5 cellular contexts compared by ENCODE assay signal in the genomic region with DNA sequence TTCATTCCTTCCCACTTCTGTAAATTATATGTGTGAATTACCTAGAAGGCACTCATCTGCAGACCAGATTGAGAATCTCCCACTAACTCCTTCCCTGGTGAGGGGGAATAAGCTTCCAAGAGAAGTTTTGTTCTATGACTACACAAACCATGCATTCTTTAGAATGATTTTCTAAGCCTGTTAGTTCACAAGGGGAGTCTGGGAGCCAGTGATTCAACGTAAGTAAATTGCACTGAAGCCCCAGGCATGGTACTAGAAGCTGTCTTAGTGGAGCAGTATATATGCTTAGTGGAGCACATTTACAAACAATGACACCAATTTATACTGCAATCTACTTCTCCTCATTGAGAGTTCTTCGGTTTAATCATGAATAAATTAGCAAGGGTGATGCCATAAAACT.
DNase-seq lines count a peak whose midpoint lies in the region; FAIRE-seq and TF ChIP-seq lines count a peak whose summit lies in the region.
"Not testable (repeated sequence)": the region's sequence is repeated elsewhere in the genome, so short reads cannot be mapped to it uniquely, and the experiment has no call there.

No MANE protein-coding gene starts in this region.

- not testable (repeated sequence) for H3K9me1 ChIP-seq in endothelial cell of umbilical vein (replicated peaks; ENCODE audit: control insufficient read depth, extremely low read depth, insufficient read depth, low read length)

- H3K18ac ChIP-seq in trophoblast cell (ENCODE audit: low read length): not testable (repeated sequence)

- in situ Hi-C loops in SK-MEL-5 (cut with HindIII; ENCODE audit: low pct_unique_long_range_greater_than_20kb, low sequenced_read_pairs): not testable (repeated sequence)

- not testable (repeated sequence) for H2BK5ac ChIP-seq in trophoblast cell (ENCODE audit: low read depth, low read length, poor library complexity)

- intact Hi-C loops in endothelial cell of umbilical vein (cut with micrococcal nuclease): not testable (repeated sequence)

- peak; percentile 25 for DNase-seq in Daoy (ENCODE audit: low read depth)
- peak; percentile 74 for DNase-seq in SK-MEL-5 (ENCODE audit: low read depth, low spot score)
- DNase-seq in endothelial cell of umbilical vein (ENCODE audit: low read depth, low spot score): not testable (repeated sequence)
- DNase-seq in islet precursor cell: peak; percentile 59
- DNase-seq in trophoblast cell: peak; percentile 2 to 19

- H3K36me3 ChIP-seq in endothelial cell of umbilical vein (ENCODE audit: control insufficient read depth in 2 of 2, extremely low read depth in 1 of 2, insufficient read depth in 2 of 2, low read length in 2 of 2); trophoblast cell (ENCODE audit: control insufficient read depth in 1 of 2, insufficient read depth in 2 of 2, low read length in 2 of 2): not testable (repeated sequence)

- not testable (repeated sequence) for H3K4ac ChIP-seq in trophoblast cell (ENCODE audit: low read depth, low read length)

- POLR2A ChIA-PET in endothelial cell of umbilical vein (lab: Charles Lee): not testable (repeated sequence)

- CTCF ChIA-PET in endothelial cell of umbilical vein (lab: Charles Lee): not testable (repeated sequence)

- H3K9ac ChIP-seq in endothelial cell of umbilical vein (replicated peaks; ENCODE audit: extremely low read depth, insufficient read depth, low read length); trophoblast cell (ENCODE audit: low read length): not testable (repeated sequence)

- FAIRE-seq in endothelial cell of umbilical vein (lab: Jason Lieb, UNC): peak; percentile 31

- not testable (repeated sequence) for H3K4me2 ChIP-seq in endothelial cell of umbilical vein (ENCODE audit: insufficient read depth, low read length); trophoblast cell (ENCODE audit: low read length)

- not testable (repeated sequence) for H3K79me2 ChIP-seq in endothelial cell of umbilical vein (ENCODE audit: control insufficient read depth, insufficient read depth, low read length); trophoblast cell (ENCODE audit: control insufficient read depth, insufficient read depth, low read length, poor library complexity)

- not testable (repeated sequence) for H3K14ac ChIP-seq in trophoblast cell (ENCODE audit: low read length)

- not testable (repeated sequence) for H2AK5ac ChIP-seq in trophoblast cell (ENCODE audit: low read length)

- H3K27ac ChIP-seq in endothelial cell of umbilical vein (ENCODE audit: insufficient read depth, low read depth, low read length): not testable (repeated sequence)
- peak overlapping the region; percentile 95 for H3K27ac ChIP-seq in trophoblast cell (ENCODE audit: low read depth, low read length)

- not testable (repeated sequence) for H3K23ac ChIP-seq in trophoblast cell (ENCODE audit: low read length)

- H2AFZ ChIP-seq in endothelial cell of umbilical vein (ENCODE audit: low read depth, low read length); trophoblast cell (ENCODE audit: insufficient read depth, low read length, poor library complexity): not testable (repeated sequence)

- not testable (repeated sequence) for H4K8ac ChIP-seq in trophoblast cell (ENCODE audit: low read depth, low read length)

- H4K91ac ChIP-seq in trophoblast cell (ENCODE audit: low read depth, low read length): not testable (repeated sequence)

- not testable (repeated sequence) for H3K27me3 ChIP-seq in endothelial cell of umbilical vein (ENCODE audit: control insufficient read depth in 2 of 2, insufficient read depth in 2 of 2, low read length in 2 of 2); trophoblast cell (ENCODE audit: insufficient read depth, low read length)

- BruUV-seq in endothelial cell of umbilical vein (replicated peaks; lab: Mats Ljungman, UMichigan): not testable (repeated sequence)

- H2BK12ac ChIP-seq in trophoblast cell (ENCODE audit: low read length): not testable (repeated sequence)

- TF ChIP-seq POLR2A in endothelial cell of umbilical vein (IDR thresholded peaks at IDR 0.05; ENCODE audit: low read depth, low read length): not testable (repeated sequence)

- not testable (repeated sequence) for H3K9me3 ChIP-seq in endothelial cell of umbilical vein (replicated peaks; ENCODE audit: control insufficient read depth, insufficient read depth, low read length); trophoblast cell (ENCODE audit: insufficient read depth, low read depth, low read length)

- H3K79me1 ChIP-seq in trophoblast cell (ENCODE audit: low read length): peaks cover 15% of the 10 kb centered on the region

- H4K12ac ChIP-seq in trophoblast cell (ENCODE audit: low read depth, low read length): not testable (repeated sequence)

- not testable (repeated sequence) for TF ChIP-seq CTCF in endothelial cell of umbilical vein (IDR thresholded peaks at IDR 0.05; ENCODE audit: extremely low read depth in 1 of 2, insufficient read depth in 1 of 2, low read depth in 1 of 2, low read length in 2 of 2)

- H3K4me3 ChIP-seq in endothelial cell of umbilical vein (replicated peaks in 1 of 3; ENCODE audit: insufficient read depth in 1 of 3, low read depth in 1 of 3, low read length in 3 of 3); trophoblast cell (ENCODE audit: low read depth, low read length): not testable (repeated sequence)

- not testable (repeated sequence) for H4K20me1 ChIP-seq in endothelial cell of umbilical vein (replicated peaks; ENCODE audit: control insufficient read depth, extremely low read depth, insufficient read depth, low read length)

- dilution Hi-C loops in endothelial cell of umbilical vein (cut with MboI; ENCODE audit: extremely low pct_ligation_motif_present, low sequenced_read_pairs): not testable (repeated sequence)

- H3K4me1 ChIP-seq in endothelial cell of umbilical vein (ENCODE audit: control insufficient read depth, extremely low read depth, insufficient read depth, low read length): not testable (repeated sequence)
- peaks cover 6 to 11% of the 10 kb centered on the region in 2 experiments for H3K4me1 ChIP-seq in trophoblast cell (ENCODE audit: control insufficient read depth in 1 of 2, insufficient read depth in 2 of 2, low read length in 2 of 2)

- H2BK120ac ChIP-seq in trophoblast cell (ENCODE audit: insufficient read depth, low read length, poor library complexity): not testable (repeated sequence)

- no CpG with 5 or more reads among the region's 2 CpGs for WGBS in trophoblast cell (ENCODE audit: extremely low coverage, insufficient coverage, insufficient read length)
